In genomic region chr3:30042274-30042859, GRCh38 we compare ENCODE assay signal across 8 cellular contexts.
DNase-seq lines count a peak whose midpoint lies in the region; ATAC-seq and FAIRE-seq lines count a peak whose summit lies in the region.

No MANE protein-coding gene starts in this region.

- POLR2A ChIA-PET in activated CD8-positive, alpha-beta T cell treated with anti-CD3 and anti-CD28 coated beads, Interleukin-2, amount 10 ng/mL, durations not matched to agents 7 days and 5 days (lab: Charles Lee) = no interaction called here

- H3K27ac Mint-ChIP-seq in activated CD8-positive, alpha-beta T cell treated with anti-CD3 and anti-CD28 coated beads, Interleukin-2, amount 10 ng/mL, durations not matched to agents 7 days and 5 days = no peak overlapping the region

- ATAC-seq in HG02884 (IDR thresholded peaks at IDR 0.05; ENCODE audit: unreplicated experiment) = peak; percentile 78
- peak; percentile 67 for ATAC-seq in activated CD8-positive, alpha-beta T cell treated with anti-CD3 and anti-CD28 coated beads, Interleukin-2, amount 10 ng/mL, durations not matched to agents 7 days and 5 days
- no peak for ATAC-seq in GM18873 (IDR thresholded peaks at IDR 0.05; ENCODE audit: low FRiP score, unreplicated experiment)

- CTCF ChIA-PET in activated CD8-positive, alpha-beta T cell treated with anti-CD3 and anti-CD28 coated beads, Interleukin-2, amount 10 ng/mL, durations not matched to agents 7 days and 5 days (lab: Charles Lee) = interaction anchor here (0.7 to 4.2 kb wide), 33 partner anchors 10 to 1077 kb away, joined by 3 to 76 read pairs (median 4); no protein-coding TSS in a partner anchor

- in situ Hi-C loops in G401 (cut with HindIII; ENCODE audit: low sequenced_read_pairs) = no loop called here

- H3K4me1 Mint-ChIP-seq in activated CD8-positive, alpha-beta T cell treated with anti-CD3 and anti-CD28 coated beads, Interleukin-2, amount 10 ng/mL, durations not matched to agents 7 days and 5 days (ENCODE audit: low read depth) = no peaks in the 10 kb centered on the region

- peak; percentile 21 for DNase-seq in G401 (ENCODE audit: low spot score)
- peak; percentile 33 for DNase-seq in NCI-H526 treated with DMSO at 0.1 percent for 48 hours (lab: John Stamatoyannopoulos, UW)
- peak; percentile 75 for DNase-seq in activated CD8-positive, alpha-beta T cell treated with anti-CD3 and anti-CD28 coated beads, Interleukin-2, amount 10 ng/mL, durations not matched to agents 7 days and 5 days
- peak; percentile 87 for DNase-seq in myocyte (ENCODE audit: low read depth)
- DNase-seq in stimulated activated naive CD4-positive, alpha-beta T cell treated with Interleukin-2 at 50 U/mL for 16 hours (lab: John Stamatoyannopoulos, UW) = peak; percentile 37

- H3K36me3 Mint-ChIP-seq in activated CD8-positive, alpha-beta T cell treated with anti-CD3 and anti-CD28 coated beads, Interleukin-2, amount 10 ng/mL, durations not matched to agents 7 days and 5 days (ENCODE audit: low read depth) = no peaks in the 10 kb centered on the region

- peak; percentile 81 for FAIRE-seq in endometrium (lab: Jason Lieb, UNC)

- H3K4me3 Mint-ChIP-seq in activated CD8-positive, alpha-beta T cell treated with anti-CD3 and anti-CD28 coated beads, Interleukin-2, amount 10 ng/mL, durations not matched to agents 7 days and 5 days = no peak overlapping the region

- no peaks in the 10 kb centered on the region for H3K9me3 Mint-ChIP-seq in activated CD8-positive, alpha-beta T cell treated with anti-CD3 and anti-CD28 coated beads, Interleukin-2, amount 10 ng/mL, durations not matched to agents 7 days and 5 days (ENCODE audit: insufficient read depth)

- H3K27me3 Mint-ChIP-seq in activated CD8-positive, alpha-beta T cell treated with anti-CD3 and anti-CD28 coated beads, Interleukin-2, amount 10 ng/mL, durations not matched to agents 7 days and 5 days (ENCODE audit: low read depth) = peaks cover 15% of the 10 kb centered on the region

Comparison
In these comparisons a context has a peak if more than half of its experiments do, and no peak if none do; other contexts are left out.
1. DNase-seq: peak in every context shown above with its lines; median percentile 87 in myocyte; 75 in activated CD8-positive, alpha-beta T cell treated with anti-CD3 and anti-CD28 coated beads, Interleukin-2, amount 10 ng/mL, durations not matched to agents 7 days and 5 days; 37 in stimulated activated naive CD4-positive, alpha-beta T cell treated with Interleukin-2 at 50 U/mL for 16 hours; 33 in NCI-H526 treated with DMSO at 0.1 percent for 48 hours; 21 in G401.